Comparison of ENCODE assay signal across 10 cellular contexts in the genomic region with DNA sequence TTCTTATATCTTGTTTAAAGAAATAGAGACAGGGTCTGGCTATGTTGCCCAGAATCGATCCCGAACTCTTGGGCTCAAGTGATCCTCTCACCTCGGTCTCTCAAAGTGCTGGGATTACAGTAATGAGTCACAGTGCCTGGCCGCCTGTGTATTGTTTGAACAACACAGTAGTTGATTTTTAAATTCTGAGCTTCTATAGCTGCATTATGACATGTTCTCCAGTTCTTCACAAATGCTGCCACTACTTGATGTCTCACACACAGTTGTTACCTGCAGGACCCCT. TPM values are rescaled to one million over a fixed set of nuclear protein-coding genes. Genes with fewer than 3 reads are reported as not detected.
DNase-seq lines count a peak whose midpoint lies in the region.
"Had no signal": no experiment of that assay in that cellular context is flagged by ENCODE, and none has a peak within 500 bp of the region (broad histone marks: within the 10 kb centered on the region; RNA-seq: fewer than 3 reads in every experiment).

No MANE protein-coding gene starts in this region.

- peak; percentile 57 for DNase-seq in HT-29 (ENCODE audit: low spot score)
- peak; percentile 48 for DNase-seq in astrocyte of the hippocampus (ENCODE audit: low read depth, low spot score)
- no peak for DNase-seq in activated T-cell treated with anti-CD3 and anti-CD28 coated beads, Interleukin-2, amount 50 U/mL, for 24 hours
- DNase-seq in GOT3 (lab: John Stamatoyannopoulos, UW) = no peak
- no peak for DNase-seq in stimulated activated CD4-positive, alpha-beta T cell treated with anti-CD3 and anti-CD28 coated beads, Interleukin-4, amount 100 ng/mL, for 1 hour
- no peak for DNase-seq in OCI-M1 (lab: John Stamatoyannopoulos, UW)
- DNase-seq: activated naive CD4-positive, alpha-beta T cell treated with Interleukin-2 at 50 U/mL for 16 hours; naive B cell had no signal

- H3K9me3 Mint-ChIP-seq in activated T-cell treated with anti-CD3 and anti-CD28 coated beads, Interleukin-2, amount 50 U/mL, for 24 hours = no peaks in the 10 kb centered on the region
- H3K9me3 Mint-ChIP-seq: naive B cell had no signal

- no peak overlapping the region for H3K9ac ChIP-seq in subcutaneous abdominal adipose tissue (ENCODE audit: low read length in 5 of 5)

- H3K36me3 Mint-ChIP-seq in activated T-cell treated with anti-CD3 and anti-CD28 coated beads, Interleukin-2, amount 50 U/mL, for 24 hours (ENCODE audit: low read depth) = no peaks in the 10 kb centered on the region
- H3K36me3 Mint-ChIP-seq: naive B cell had no signal

- H3K27ac ChIP-seq in layer of hippocampus (ENCODE audit: low read depth, low read length) (peak overlapping the region; percentile 58), subcutaneous abdominal adipose tissue (ENCODE audit: low read depth, low read length) (peak overlapping the region; percentile 31)

- peaks cover 2 to 26% (median 17%) of the 10 kb centered on the region in 5 donors for H3K4me1 ChIP-seq in subcutaneous abdominal adipose tissue (ENCODE audit: control insufficient read depth in 5 of 5, insufficient read depth in 5 of 5, low read length in 5 of 5)

- H3K36me3 ChIP-seq in subcutaneous abdominal adipose tissue (ENCODE audit: control insufficient read depth in 5 of 5, insufficient read depth in 5 of 5, low read length in 5 of 5) = no peaks in the 10 kb centered on the region

- H3K4me3 Mint-ChIP-seq in activated T-cell treated with anti-CD3 and anti-CD28 coated beads, Interleukin-2, amount 50 U/mL, for 24 hours = no peak overlapping the region
- H3K4me3 Mint-ChIP-seq: naive B cell had no signal

- H3K4me1 Mint-ChIP-seq in activated T-cell treated with anti-CD3 and anti-CD28 coated beads, Interleukin-2, amount 50 U/mL, for 24 hours (ENCODE audit: low read depth) = peaks cover 3% of the 10 kb centered on the region

- peaks cover 39% of the 10 kb centered on the region for H3K27me3 Mint-ChIP-seq in activated T-cell treated with anti-CD3 and anti-CD28 coated beads, Interleukin-2, amount 50 U/mL, for 24 hours

- H3K4me3 ChIP-seq in subcutaneous abdominal adipose tissue (ENCODE audit: low read depth in 1 of 5, low read length in 5 of 5) = no peak overlapping the region

- H3K27me3 ChIP-seq in layer of hippocampus (ENCODE audit: control insufficient read depth, insufficient read depth, low read length) = no peaks in the 10 kb centered on the region
- no peaks in the 10 kb centered on the region for H3K27me3 ChIP-seq in subcutaneous abdominal adipose tissue (ENCODE audit: control insufficient read depth in 5 of 5, insufficient read depth in 4 of 5, low read length in 5 of 5)

- H3K9me3 ChIP-seq in subcutaneous abdominal adipose tissue (ENCODE audit: control insufficient read depth in 5 of 5, low read length in 5 of 5) = no peaks in the 10 kb centered on the region

- H3K27ac Mint-ChIP-seq in activated T-cell treated with anti-CD3 and anti-CD28 coated beads, Interleukin-2, amount 50 U/mL, for 24 hours = no peak overlapping the region

RNA-seq across cellular contexts. Expression of gene RHOB, which starts 7.7 kb away (rescaled TPM):
- total RNA-seq in HT-29 (2014; rRNA removed; shearing (Covaris generic)) = 702 and 712 TPM in 2 replicates

Comparison
In these comparisons a context has a peak if more than half of its experiments do, and no peak if none do; other contexts are left out.
1. DNase-seq: peak in HT-29 (single experiment) and astrocyte of the hippocampus (single experiment); none in activated T-cell treated with anti-CD3 and anti-CD28 coated beads, Interleukin-2, amount 50 U/mL, for 24 hours (single experiment), GOT3 (single experiment), stimulated activated CD4-positive, alpha-beta T cell treated with anti-CD3 and anti-CD28 coated beads, Interleukin-4, amount 100 ng/mL, for 1 hour (single experiment) and OCI-M1 (single experiment).